28 cellular contexts compared by ENCODE assay signal in genomic region chr7:85031475-85031874, GRCh38.
"Had no signal": no experiment of that assay in that cellular context is flagged by ENCODE, and none has a peak within 500 bp of the region (broad histone marks: within the 10 kb centered on the region; RNA-seq: fewer than 3 reads in every experiment).

No MANE protein-coding gene starts in this region.

- H3K36me3 ChIP-seq: esophagus squamous epithelium, gastroesophageal sphincter, WERI-Rb-1 had no signal

- H3K4me3 ChIP-seq: body of pancreas, esophagus squamous epithelium, gastroesophageal sphincter had no signal

- H3K27ac ChIP-seq: body of pancreas, esophagus squamous epithelium, gastroesophageal sphincter, WERI-Rb-1 had no signal

- FAIRE-seq: colon had no signal

- ATAC-seq: activated CD4-positive, CD25-positive, alpha-beta regulatory T cell treated with anti-CD3 and anti-CD28 coated beads, Interleukin-2, amount 50 U/mL, for 24 hours; activated CD8-positive, alpha-beta T cell treated with anti-CD3 and anti-CD28 coated beads for 36 hours; activated T-cell treated with anti-CD3 and anti-CD28 coated beads, Interleukin-2, amount 50 U/mL, for 4 hours; activated T-helper 17 cell treated with anti-CD3 and anti-CD28 coated beads, Interleukin-2, amount 50 U/mL, for 72 hours; effector memory CD8-positive, alpha-beta T cell; gastroesophageal sphincter; T-helper 17 cell had no signal

- DNase-seq: activated B cell treated with CpG ODN at 0.5 μM for 24 hours; activated CD4-positive, alpha-beta T cell treated with anti-CD3 and anti-CD28 coated beads for 48 hours; activated CD4-positive, alpha-beta T cell treated with anti-CD3 and anti-CD28 coated beads, Interleukin-2, amount 50 U/mL, for 1 hour; activated CD4-positive, alpha-beta T cell treated with anti-CD3 and anti-CD28 coated beads, Interleukin-2, amount 50 U/mL, for 48 hours; activated CD8-positive, alpha-beta memory T cell treated with anti-CD3 and anti-CD28 coated beads for 24 hours; activated CD8-positive, alpha-beta T cell treated with anti-CD3 and anti-CD28 coated beads for 36 hours; activated effector memory CD4-positive, alpha-beta T cell treated with Interleukin-2 at 50 U/mL for 16 hours; activated gamma-delta T cell treated with Interleukin-2 at 50 U/mL for 16 hours; activated naive CD4-positive, alpha-beta T cell treated with anti-CD3 and anti-CD28 coated beads, Interleukin-2, amount 50 U/mL, for 16 hours; activated naive CD4-positive, alpha-beta T cell treated with Interleukin-2 at 50 U/mL for 16 hours; activated T-cell treated with anti-CD3 and anti-CD28 coated beads, Interleukin-2, amount 50 U/mL, for 4 hours; body of pancreas; caudate nucleus; cortex of kidney; effector CD4-positive, alpha-beta T cell; effector memory CD8-positive, alpha-beta T cell; esophagus squamous epithelium; head of caudate nucleus; T-helper 1 cell; T-helper 17 cell; T1000; WERI-Rb-1 had no signal

- H3K27ac Mint-ChIP-seq: activated B cell treated with CpG ODN at 0.5 μM for 24 hours; activated CD8-positive, alpha-beta T cell treated with anti-CD3 and anti-CD28 coated beads for 36 hours; activated naive CD8-positive, alpha-beta T cell; activated T-helper 17 cell treated with anti-CD3 and anti-CD28 coated beads, Interleukin-2, amount 50 U/mL, for 72 hours; effector memory CD8-positive, alpha-beta T cell; T-helper 17 cell; T-helper 2 cell treated with Interferon-gamma antibody and Interleukin-4, amounts not matched to agents 5 μg/mL and 100 μg/mL, for 36 hours had no signal

- H3K27me3 ChIP-seq: body of pancreas, esophagus squamous epithelium, gastroesophageal sphincter had no signal

- H3K4me1 ChIP-seq: body of pancreas, esophagus squamous epithelium, gastroesophageal sphincter had no signal

- H3K4me3 Mint-ChIP-seq: activated B cell treated with CpG ODN at 0.5 μM for 24 hours; activated CD8-positive, alpha-beta T cell treated with anti-CD3 and anti-CD28 coated beads for 36 hours; activated naive CD8-positive, alpha-beta T cell; activated T-cell treated with anti-CD3 and anti-CD28 coated beads, Interleukin-2, amount 50 U/mL, for 4 hours; activated T-helper 17 cell treated with anti-CD3 and anti-CD28 coated beads, Interleukin-2, amount 50 U/mL, for 72 hours; effector memory CD8-positive, alpha-beta T cell; T-helper 17 cell; T-helper 2 cell treated with Interferon-gamma antibody and Interleukin-4, amounts not matched to agents 5 μg/mL and 100 μg/mL, for 36 hours had no signal

- H3K9me3 Mint-ChIP-seq: activated B cell treated with CpG ODN at 0.5 μM for 24 hours; activated CD8-positive, alpha-beta T cell treated with anti-CD3 and anti-CD28 coated beads for 36 hours; activated T-cell treated with anti-CD3 and anti-CD28 coated beads, Interleukin-2, amount 50 U/mL, for 4 hours; activated T-helper 17 cell treated with anti-CD3 and anti-CD28 coated beads, Interleukin-2, amount 50 U/mL, for 72 hours; T-helper 2 cell treated with Interferon-gamma antibody and Interleukin-4, amounts not matched to agents 5 μg/mL and 100 μg/mL, for 36 hours had no signal

- H3K9me3 ChIP-seq: body of pancreas, esophagus squamous epithelium, gastroesophageal sphincter had no signal

- H3K4me1 Mint-ChIP-seq: activated B cell treated with CpG ODN at 0.5 μM for 24 hours; activated T-helper 17 cell treated with anti-CD3 and anti-CD28 coated beads, Interleukin-2, amount 50 U/mL, for 72 hours; T-helper 17 cell had no signal

- H3K27me3 Mint-ChIP-seq: activated B cell treated with CpG ODN at 0.5 μM for 24 hours; activated T-helper 17 cell treated with anti-CD3 and anti-CD28 coated beads, Interleukin-2, amount 50 U/mL, for 72 hours; effector memory CD8-positive, alpha-beta T cell; T-helper 17 cell had no signal

- H3K36me3 Mint-ChIP-seq: activated naive CD8-positive, alpha-beta T cell had no signal
